Comparison of ENCODE assay signal across 13 cellular contexts in the genomic region with DNA sequence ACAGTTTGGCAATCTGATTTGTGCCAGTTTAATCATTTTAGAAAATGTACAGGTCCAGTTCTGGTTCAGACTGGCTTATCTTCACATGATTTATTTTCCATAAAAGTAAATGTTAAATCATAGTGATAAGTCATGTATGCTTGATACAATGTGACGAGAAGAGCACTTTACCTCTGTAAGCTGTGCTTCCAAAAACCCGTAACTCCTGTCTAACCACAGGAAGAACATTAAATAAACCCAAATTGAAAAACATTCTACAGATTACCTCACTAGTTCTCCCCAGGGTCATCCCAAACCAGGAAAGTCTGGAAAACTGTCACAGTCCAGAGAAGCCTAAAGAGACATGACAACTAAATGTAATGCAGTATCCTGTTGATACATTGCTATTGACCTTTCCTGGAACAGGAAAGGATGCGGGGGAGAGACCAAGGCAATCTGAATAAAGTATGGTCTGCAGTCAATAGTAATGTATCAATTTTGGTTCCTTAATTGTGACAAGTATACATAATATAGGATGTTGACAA. TPM values are rescaled to one million over a fixed set of nuclear protein-coding genes. Genes with fewer than 3 reads are reported as not detected.
DNase-seq lines count a peak whose midpoint lies in the region; ATAC-seq and TF ChIP-seq lines count a peak whose summit lies in the region.
"Had no signal": no experiment of that assay in that cellular context is flagged by ENCODE, and none has a peak within 500 bp of the region (broad histone marks: within the 10 kb centered on the region; RNA-seq: fewer than 3 reads in every experiment).

No MANE protein-coding gene starts in this region.

- H3K27ac ChIP-seq in adrenal gland: peak overlapping the region in 3 of 5 donors; percentile 13 to 56 (median 21)
- H3K27ac ChIP-seq in left lung: peak overlapping the region; percentile 60 to 75
- peak overlapping the region; percentile 66 to 83 (median 79) for H3K27ac ChIP-seq in sigmoid colon

- H3K27me3 ChIP-seq in adrenal gland (no peaks in the 10 kb centered on the region), left lung (no peaks in the 10 kb centered on the region), sigmoid colon (no peaks in the 10 kb centered on the region)

- H3K27ac Mint-ChIP-seq in Calu3 (ENCODE audit: unreplicated experiment): peak overlapping the region; percentile 25
- H3K27ac Mint-ChIP-seq: activated CD4-positive, alpha-beta memory T cell treated with anti-CD3 and anti-CD28 coated beads, Interleukin-2, amount 10 ng/mL, durations not matched to agents 7 days and 5 days; activated naive CD4-positive, alpha-beta T cell treated with anti-CD3 and anti-CD28 coated beads, Interleukin-2, amount 10 ng/mL, durations not matched to agents 7 days and 5 days; dendritic cell treated with granulocyte-macrophage colony-stimulating factor and Interleukin-4, amounts not matched to agents 40 ng/mL and 50 ng/mL, for 4 days had no signal

- no peaks in the 10 kb centered on the region for H3K36me3 ChIP-seq in adrenal gland (replicated peaks in 1 of 2)
- no peaks in the 10 kb centered on the region for H3K36me3 ChIP-seq in left lung
- H3K36me3 ChIP-seq in sigmoid colon: no peaks in the 10 kb centered on the region

- ATAC-seq in left lung (peak; percentile 23), GM19324 (IDR thresholded peaks at IDR 0.05; ENCODE audit: low FRiP score, unreplicated experiment) (no peak), HG02973 (IDR thresholded peaks at IDR 0.05; ENCODE audit: unreplicated experiment) (no peak), GM19035 (IDR thresholded peaks at IDR 0.05; ENCODE audit: unreplicated experiment) (no peak)

- H3K4me3 Mint-ChIP-seq in Calu3 (ENCODE audit: low read depth, unreplicated experiment): no peak overlapping the region
- H3K4me3 Mint-ChIP-seq: activated CD4-positive, alpha-beta memory T cell treated with anti-CD3 and anti-CD28 coated beads, Interleukin-2, amount 10 ng/mL, durations not matched to agents 7 days and 5 days; activated naive CD4-positive, alpha-beta T cell treated with anti-CD3 and anti-CD28 coated beads, Interleukin-2, amount 10 ng/mL, durations not matched to agents 7 days and 5 days; dendritic cell treated with granulocyte-macrophage colony-stimulating factor and Interleukin-4, amounts not matched to agents 40 ng/mL and 50 ng/mL, for 4 days had no signal

- no peaks in the 10 kb centered on the region for H3K9me3 Mint-ChIP-seq in Calu3 (ENCODE audit: low read depth, unreplicated experiment)
- H3K9me3 Mint-ChIP-seq: activated CD4-positive, alpha-beta memory T cell treated with anti-CD3 and anti-CD28 coated beads, Interleukin-2, amount 10 ng/mL, durations not matched to agents 7 days and 5 days; activated naive CD4-positive, alpha-beta T cell treated with anti-CD3 and anti-CD28 coated beads, Interleukin-2, amount 10 ng/mL, durations not matched to agents 7 days and 5 days; dendritic cell treated with granulocyte-macrophage colony-stimulating factor and Interleukin-4, amounts not matched to agents 40 ng/mL and 50 ng/mL, for 4 days had no signal

- TF ChIP-seq POLR2A in adrenal gland (IDR thresholded peaks at IDR 0.05) (no peak), sigmoid colon (IDR thresholded peaks at IDR 0.05) (no peak)

- H3K27me3 Mint-ChIP-seq in Calu3 (ENCODE audit: unreplicated experiment): no peaks in the 10 kb centered on the region
- H3K27me3 Mint-ChIP-seq: activated CD4-positive, alpha-beta memory T cell treated with anti-CD3 and anti-CD28 coated beads, Interleukin-2, amount 10 ng/mL, durations not matched to agents 7 days and 5 days; dendritic cell treated with granulocyte-macrophage colony-stimulating factor and Interleukin-4, amounts not matched to agents 40 ng/mL and 50 ng/mL, for 4 days had no signal

- TF ChIP-seq CTCF in Calu3 (IDR thresholded peaks at IDR 0.05; ENCODE audit: unreplicated experiment): no peak
- no peak for TF ChIP-seq CTCF in adrenal gland (IDR thresholded peaks at IDR 0.05)
- TF ChIP-seq CTCF in left lung (IDR thresholded peaks at IDR 0.05): no peak
- TF ChIP-seq CTCF in sigmoid colon (IDR thresholded peaks at IDR 0.05): no peak

- H3K4me3 ChIP-seq in adrenal gland (no peak overlapping the region), left lung (no peak overlapping the region), sigmoid colon (peak overlapping the region in 1 of 4 donors; percentile 24)

- peaks cover 5% of the 10 kb centered on the region for H3K36me3 Mint-ChIP-seq in Calu3 (ENCODE audit: insufficient read depth, unreplicated experiment)
- H3K36me3 Mint-ChIP-seq: activated naive CD4-positive, alpha-beta T cell treated with anti-CD3 and anti-CD28 coated beads, Interleukin-2, amount 10 ng/mL, durations not matched to agents 7 days and 5 days had no signal

- peaks cover 60% of the 10 kb centered on the region for H3K4me1 Mint-ChIP-seq in Calu3 (ENCODE audit: low read depth, unreplicated experiment)

- WGBS in adrenal gland, 4 donors: 55 to 65% (median 61%) methylated on average over 3 of the region's 3 CpGs
- WGBS in sigmoid colon, 2 donors: 27 to 64% methylated on average over 3 of the region's 3 CpGs

- no peak for TF ChIP-seq EP300 in sigmoid colon (IDR thresholded peaks at IDR 0.05)

- no peaks in the 10 kb centered on the region for H3K9me3 ChIP-seq in adrenal gland (replicated peaks in 1 of 3)
- H3K9me3 ChIP-seq in left lung: no peaks in the 10 kb centered on the region
- H3K9me3 ChIP-seq in sigmoid colon: no peaks in the 10 kb centered on the region

- DNase-seq in Calu3 (no peak), adrenal gland (no peak), left lung (no peak), sigmoid colon (no peak), NCI-H2171 treated with DMSO at 0.1 percent for 48 hours (lab: John Stamatoyannopoulos, UW) (no peak)
- DNase-seq: activated CD4-positive, alpha-beta memory T cell treated with anti-CD3 and anti-CD28 coated beads, Interleukin-2, amount 10 ng/mL, durations not matched to agents 7 days and 5 days; activated naive CD4-positive, alpha-beta T cell treated with anti-CD3 and anti-CD28 coated beads, Interleukin-2, amount 10 ng/mL, durations not matched to agents 7 days and 5 days; NCI-H1930; T-helper 9 cell had no signal

- H3K4me1 ChIP-seq in adrenal gland (replicated peaks in 1 of 2) (peaks cover 17 to 43% of the 10 kb centered on the region in 2 donors), left lung (peaks cover 20 to 56% of the 10 kb centered on the region in 2 donors), sigmoid colon (peaks cover 0 to 39% (median 22%) of the 10 kb centered on the region in 4 donors)

- intact Hi-C loops in Calu3 (cut with micrococcal nuclease; ENCODE audit: unreplicated experiment) (no loop called here), adrenal gland (cut with DNase I) (no loop called here), left lung (cut with DNase I) (no loop called here), sigmoid colon (cut with DNase I) (no loop called here)

- no TSS peak for BruUV-seq in Calu3 (replicated peaks; lab: Mats Ljungman, UMichigan)

- CTCF ChIA-PET in Calu3 (lab: Charles Lee): interaction anchor here (0.7 kb wide), 1 partner anchor 203 kb away, joined by 5 read pairs; no protein-coding TSS in a partner anchor

RNA-seq across cellular contexts. Expression of gene DUSP6, which starts 32.5 kb away (rescaled TPM):
- total RNA-seq in Calu3 (2022) (108 TPM in 2 replicates), adrenal gland (10 to 100 TPM; 12.3 to 81.8 (median 47.7) TPM), left lung (100 to 1,000 TPM; 115 to 147 TPM), sigmoid colon (10 to 100 TPM; 31.0 to 36.4 (median 33.0) TPM)
- polyA plus RNA-seq in adrenal gland (10 to 100 TPM; 16.3 to 21.5 (median 21.0) TPM), sigmoid colon (10 to 100 TPM; 27.0 to 39.7 (median 36.3) TPM)

Comparison
In these comparisons a context has a peak if more than half of its experiments do, and no peak if none do; other contexts are left out.
1. H3K27ac ChIP-seq: peak in every context shown above with its lines; median percentile 79 in sigmoid colon; 68 in left lung; 21 in adrenal gland.